In the genomic region with DNA sequence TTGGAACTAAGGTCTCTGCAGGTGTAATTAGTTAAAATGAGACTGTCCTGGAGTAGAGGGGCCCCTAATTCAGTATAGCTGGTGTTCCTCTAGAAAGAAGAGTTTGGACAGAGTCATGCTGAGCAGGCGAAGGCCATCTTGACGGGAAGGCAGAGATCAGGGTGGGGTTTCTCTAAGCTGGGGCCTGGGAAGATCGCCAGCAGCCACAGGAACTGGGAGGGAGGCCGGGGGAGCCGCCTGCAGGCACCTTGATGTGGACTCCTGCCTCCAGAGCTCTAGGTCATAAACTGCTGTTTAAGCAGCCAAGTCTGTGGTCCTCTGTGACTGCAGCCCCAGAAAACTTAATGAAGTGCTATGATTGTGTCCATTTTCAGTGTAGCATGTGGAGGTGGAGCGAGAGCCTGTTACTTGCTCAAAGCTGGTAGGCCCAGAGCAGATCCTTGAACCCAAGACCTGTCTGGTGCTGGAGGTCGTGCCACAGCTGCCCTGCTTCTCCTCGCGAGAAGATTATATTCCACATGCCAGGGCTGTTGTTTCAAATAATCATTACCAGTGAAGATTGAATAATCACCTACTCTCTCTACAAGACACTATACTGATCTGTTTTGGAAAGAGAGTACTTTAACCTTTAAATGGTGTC, we compare ENCODE assay signal across 17 cellular contexts.
A peak's percentile ranks its signal among the peaks of the same experiment; 100 is the strongest.
DNase-seq lines count a peak whose midpoint lies in the region; TF ChIP-seq lines count a peak whose summit lies in the region.
"Had no signal": no experiment of that assay in that cellular context is flagged by ENCODE, and none has a peak within 500 bp of the region (broad histone marks: within the 10 kb centered on the region; RNA-seq: fewer than 3 reads in every experiment).

No MANE protein-coding gene starts in this region.

- TF ChIP-seq CTCF in Loucy (conservative IDR thresholded peaks at IDR 0.05; ENCODE audit: low read length) (no peak), astrocyte of the spinal cord (IDR thresholded peaks at IDR 0.05; ENCODE audit: low read depth, low read length) (no peak), retinal pigment epithelial cell (conservative IDR thresholded peaks at IDR 0.05; ENCODE audit: low read depth, low read length) (no peak)

- no peaks in the 10 kb centered on the region for H3K36me3 Mint-ChIP-seq in activated CD4-positive, alpha-beta T cell treated with anti-CD3 and anti-CD28 coated beads, Interleukin-2, amount 10 ng/mL, durations not matched to agents 7 days and 5 days (ENCODE audit: low read depth)

- H3K18ac ChIP-seq in trophoblast cell (ENCODE audit: low read length) = no peak overlapping the region

- H3K9ac ChIP-seq in Loucy (ENCODE audit: low read depth, low read length, poor library complexity, severe bottlenecking) (peak overlapping the region; percentile 69), trophoblast cell (ENCODE audit: low read length) (no peak overlapping the region)

- in situ Hi-C loops in astrocyte of the spinal cord (cut with HindIII; ENCODE audit: low sequenced_read_pairs) = no loop called here

- H4K8ac ChIP-seq in trophoblast cell (ENCODE audit: low read depth, low read length) = no peak overlapping the region

- no peaks in the 10 kb centered on the region for H3K27me3 ChIP-seq in Loucy (ENCODE audit: insufficient read depth, low read length, poor library complexity, severe bottlenecking)
- H3K27me3 ChIP-seq in trophoblast cell (ENCODE audit: insufficient read depth, low read length) = no peaks in the 10 kb centered on the region
- H3K27me3 ChIP-seq: neutrophil, vagina had no signal

- H3K79me1 ChIP-seq in trophoblast cell (ENCODE audit: low read length) = no peaks in the 10 kb centered on the region

- peaks cover 20% of the 10 kb centered on the region for H3K4me1 Mint-ChIP-seq in activated CD4-positive, alpha-beta T cell treated with anti-CD3 and anti-CD28 coated beads, Interleukin-2, amount 10 ng/mL, durations not matched to agents 7 days and 5 days

- H3K9me3 ChIP-seq in Loucy (ENCODE audit: insufficient read depth, low read depth, low read length) (no peaks in the 10 kb centered on the region), trophoblast cell (ENCODE audit: insufficient read depth, low read depth, low read length) (no peaks in the 10 kb centered on the region)
- H3K9me3 ChIP-seq: neutrophil, SJCRH30, vagina had no signal

- no peak overlapping the region for H2BK12ac ChIP-seq in trophoblast cell (ENCODE audit: low read length)

- H3K79me2 ChIP-seq in Loucy (ENCODE audit: insufficient read depth, low read length) = no peaks in the 10 kb centered on the region; the same call in none of the 2 replicates
- no peaks in the 10 kb centered on the region for H3K79me2 ChIP-seq in trophoblast cell (ENCODE audit: control insufficient read depth, insufficient read depth, low read length, poor library complexity)

- H3K4me1 ChIP-seq in Loucy (ENCODE audit: insufficient read depth, low read length, poor library complexity, severe bottlenecking) = peaks cover 61% of the 10 kb centered on the region
- no peaks in the 10 kb centered on the region for H3K4me1 ChIP-seq in trophoblast cell (ENCODE audit: control insufficient read depth in 1 of 2, insufficient read depth in 2 of 2, low read length in 2 of 2)
- H3K4me1 ChIP-seq: SJCRH30, vagina had no signal

- H2BK120ac ChIP-seq in trophoblast cell (ENCODE audit: insufficient read depth, low read length, poor library complexity) = no peak overlapping the region

- H4K12ac ChIP-seq in trophoblast cell (ENCODE audit: low read depth, low read length) = no peak overlapping the region

- no peak overlapping the region for H2AK5ac ChIP-seq in trophoblast cell (ENCODE audit: low read length)

- no peak overlapping the region for H3K14ac ChIP-seq in trophoblast cell (ENCODE audit: low read length)

- no CpG with 5 or more reads among the region's 9 CpGs for WGBS in trophoblast cell (ENCODE audit: extremely low coverage, insufficient coverage, insufficient read length)

- no peak overlapping the region for H3K4me3 Mint-ChIP-seq in activated CD4-positive, alpha-beta T cell treated with anti-CD3 and anti-CD28 coated beads, Interleukin-2, amount 10 ng/mL, durations not matched to agents 7 days and 5 days
- H3K4me3 Mint-ChIP-seq: H9 had no signal

- peak overlapping the region; percentile 82 for H3K27ac Mint-ChIP-seq in activated CD4-positive, alpha-beta T cell treated with anti-CD3 and anti-CD28 coated beads, Interleukin-2, amount 10 ng/mL, durations not matched to agents 7 days and 5 days
- H3K27ac Mint-ChIP-seq: H9 had no signal

- H3K4me3 ChIP-seq in Loucy (ENCODE audit: low read length, poor library complexity, severe bottlenecking) (peak overlapping the region; percentile 64), astrocyte of the spinal cord (ENCODE audit: low read depth, low read length) (no peak overlapping the region), retinal pigment epithelial cell (ENCODE audit: low read length) (no peak overlapping the region), trophoblast cell (ENCODE audit: low read depth, low read length) (no peak overlapping the region)
- H3K4me3 ChIP-seq: SJCRH30, vagina had no signal

- no peaks in the 10 kb centered on the region for H3K36me3 ChIP-seq in Loucy (ENCODE audit: insufficient read depth, low read length)
- no peaks in the 10 kb centered on the region for H3K36me3 ChIP-seq in trophoblast cell (ENCODE audit: control insufficient read depth in 1 of 2, insufficient read depth in 2 of 2, low read length in 2 of 2)
- H3K36me3 ChIP-seq: neutrophil, SJCRH30, vagina had no signal

- H2AFZ ChIP-seq in Loucy (ENCODE audit: low read length) = 0 out of 2 replicates have a peak overlapping the region, but pooled peaks have one; percentile 23
- no peak overlapping the region for H2AFZ ChIP-seq in trophoblast cell (ENCODE audit: insufficient read depth, low read length, poor library complexity)

- H4K91ac ChIP-seq in trophoblast cell (ENCODE audit: low read depth, low read length) = no peak overlapping the region

- no peaks in the 10 kb centered on the region for H3K27me3 Mint-ChIP-seq in activated CD4-positive, alpha-beta T cell treated with anti-CD3 and anti-CD28 coated beads, Interleukin-2, amount 10 ng/mL, durations not matched to agents 7 days and 5 days

- no peaks in the 10 kb centered on the region for H3K9me2 ChIP-seq in Loucy (replicated peaks; ENCODE audit: low read depth, low read length)

- peaks cover 24% of the 10 kb centered on the region for H3F3A ChIP-seq in Loucy (ENCODE audit: low read depth)

- H3K27ac ChIP-seq in trophoblast cell (ENCODE audit: low read depth, low read length) = no peak overlapping the region
- H3K27ac ChIP-seq: neutrophil, SJCRH30, vagina had no signal

- H3K9me3 Mint-ChIP-seq in activated CD4-positive, alpha-beta T cell treated with anti-CD3 and anti-CD28 coated beads, Interleukin-2, amount 10 ng/mL, durations not matched to agents 7 days and 5 days = no peaks in the 10 kb centered on the region
- H3K9me3 Mint-ChIP-seq: H9 had no signal

- POLR2A ChIA-PET in activated CD4-positive, alpha-beta T cell treated with anti-CD3 and anti-CD28 coated beads, Interleukin-2, amount 10 ng/mL, durations not matched to agents 7 days and 5 days (lab: Charles Lee) = no interaction called here

- H2BK5ac ChIP-seq in trophoblast cell (ENCODE audit: low read depth, low read length, poor library complexity) = no peak overlapping the region

- no peaks in the 10 kb centered on the region for H4K20me1 ChIP-seq in Loucy (ENCODE audit: insufficient read depth, low read length, poor library complexity, severe bottlenecking)

- no peak for DNase-seq in activated CD4-positive, alpha-beta T cell treated with anti-CD3 and anti-CD28 coated beads, Interleukin-2, amount 10 ng/mL, durations not matched to agents 7 days and 5 days
- DNase-seq in activated CD4-positive, alpha-beta T cell treated with anti-CD3 and anti-CD28 coated beads for 4 hours = no peak
- DNase-seq in astrocyte of the spinal cord (ENCODE audit: low read depth, low spot score) (peak; percentile 9), retinal pigment epithelial cell (ENCODE audit: low read depth) (peak; percentile 6), activated gamma-delta T cell treated with Interleukin-2 at 50 U/mL for 16 hours (no peak), trophoblast cell (no peak), iPS-NIHi7 (ENCODE audit: extremely low spot score) (no peak)
- DNase-seq: activated CD4-positive, alpha-beta T cell treated with anti-CD3 and anti-CD28 coated beads for 1 hour; amygdala; DMS153; effector CD8-positive, alpha-beta T cell; H9; NCI-H1092; SJCRH30 had no signal

- no peak overlapping the region for H3K23ac ChIP-seq in trophoblast cell (ENCODE audit: low read length)

- H3K4ac ChIP-seq in trophoblast cell (ENCODE audit: low read depth, low read length) = no peak overlapping the region

- peak overlapping the region; percentile 69 for H3K4me2 ChIP-seq in Loucy (ENCODE audit: low read depth, low read length, poor library complexity, severe bottlenecking)
- H3K4me2 ChIP-seq in trophoblast cell (ENCODE audit: low read length) = no peak overlapping the region

- CTCF ChIA-PET in activated CD4-positive, alpha-beta T cell treated with anti-CD3 and anti-CD28 coated beads, Interleukin-2, amount 10 ng/mL, durations not matched to agents 7 days and 5 days (lab: Charles Lee) = no interaction called here

Comparison
In these comparisons a context has a peak if more than half of its experiments do, and no peak if none do; other contexts are left out.
1. DNase-seq: peak in astrocyte of the spinal cord (single experiment) and retinal pigment epithelial cell (single experiment); none in activated CD4-positive, alpha-beta T cell treated with anti-CD3 and anti-CD28 coated beads, Interleukin-2, amount 10 ng/mL, durations not matched to agents 7 days and 5 days (single experiment), activated CD4-positive, alpha-beta T cell treated with anti-CD3 and anti-CD28 coated beads for 4 hours (0 of 2), activated gamma-delta T cell treated with Interleukin-2 at 50 U/mL for 16 hours (single experiment), trophoblast cell (0 of 2) and iPS-NIHi7 (single experiment).